Comparison of ENCODE assay signal across 8 cellular contexts in the genomic region with DNA sequence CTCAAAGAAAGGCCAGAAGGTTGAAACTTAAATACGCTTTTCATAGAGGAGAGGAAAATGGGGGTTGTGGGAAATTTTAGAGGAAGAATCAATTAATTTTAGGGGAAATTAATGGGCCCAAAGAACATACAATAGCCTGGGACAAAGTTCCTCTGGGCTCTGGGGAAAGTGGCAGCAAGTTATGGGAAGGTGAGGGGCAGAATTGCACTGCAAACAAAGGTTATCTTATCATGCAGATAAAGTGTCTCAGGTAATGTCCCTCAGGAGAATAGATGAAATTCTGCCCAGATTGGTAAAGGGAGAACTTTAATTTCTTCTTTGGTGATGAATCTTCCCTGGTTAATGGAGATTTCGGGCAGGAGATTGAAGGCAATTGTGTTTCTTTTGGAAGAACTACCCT.
"Had no signal": no experiment of that assay in that cellular context is flagged by ENCODE, and none has a peak within 500 bp of the region (broad histone marks: within the 10 kb centered on the region; RNA-seq: fewer than 3 reads in every experiment).

No MANE protein-coding gene starts in this region.

- DNase-seq: GM23248, GOT3, H7, H9, HCEC 1CT, HFFc6 had no signal

- H3K4me1 ChIP-seq: HAP-1 had no signal

- H3K27ac ChIP-seq: GM23248 had no signal

- H3K4me3 Mint-ChIP-seq: GM23338, H9, HFFc6 had no signal

- H3K9me3 Mint-ChIP-seq: HFFc6 had no signal

- H3K4me3 ChIP-seq: GM23248, GM23338, HAP-1 had no signal

- H3K9me3 ChIP-seq: HAP-1 had no signal

- H3K27ac Mint-ChIP-seq: GM23338, H9, HFFc6 had no signal

- H3K36me3 ChIP-seq: HAP-1 had no signal
